In the genomic region with DNA sequence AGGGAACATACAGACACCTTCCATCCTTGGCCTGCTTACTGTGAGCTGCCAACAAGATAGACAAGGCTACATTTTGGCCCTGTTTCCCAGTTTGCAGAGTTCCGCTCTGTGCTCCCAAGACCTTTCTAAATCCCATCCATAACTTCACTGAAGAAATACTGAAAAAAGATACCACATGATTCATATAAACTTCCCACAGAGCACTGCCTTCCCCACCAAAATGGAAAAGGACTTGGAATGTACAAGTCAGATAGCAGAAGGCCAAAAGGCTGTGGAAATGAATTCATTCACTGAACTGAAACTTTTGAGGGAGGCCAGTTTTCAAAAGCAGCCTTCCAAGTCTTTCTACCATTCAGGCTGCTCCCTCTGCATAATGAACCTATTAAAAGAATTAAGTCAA, we compare ENCODE assay signal across 1 cellular context.
TF ChIP-seq lines count a peak whose summit lies in the region.

No MANE protein-coding gene starts in this region.

TF ChIP-seq in H1, 55 proteins besides CTCF, POLR2A, EP300 and RAD21:
- TF ChIP-seq EGR1 (IDR thresholded peaks at IDR 0.05; ENCODE audit: borderline replicate concordance, low read depth, low read length), result no peak
- TF ChIP-seq, protein P1, sequence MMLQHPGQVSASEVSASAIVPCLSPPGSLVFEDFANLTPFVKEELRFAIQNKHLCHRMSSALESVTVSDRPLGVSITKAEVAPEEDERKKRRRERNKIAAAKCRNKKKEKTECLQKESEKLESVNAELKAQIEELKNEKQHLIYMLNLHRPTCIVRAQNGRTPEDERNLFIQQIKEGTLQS (IDR thresholded peaks at IDR 0.05; ENCODE audit: insufficient read depth, low read depth, low read length), result no peak
- TF ChIP-seq RNF2 (IDR thresholded peaks at IDR 0.05; ENCODE audit: borderline replicate concordance, low read depth, low read length, missing control alignments, poor library complexity, severe bottlenecking), result no peak
